12 cellular contexts compared by ENCODE assay signal in genomic region chr4:185171373-185172071, GRCh38. TPM values are rescaled to one million over a fixed set of nuclear protein-coding genes. Genes with fewer than 3 reads are reported as not detected.
DNase-seq lines count a peak whose midpoint lies in the region; ATAC-seq, FAIRE-seq and TF ChIP-seq lines count a peak whose summit lies in the region.
"Had no signal": no experiment of that assay in that cellular context is flagged by ENCODE, and none has a peak within 500 bp of the region (broad histone marks: within the 10 kb centered on the region; RNA-seq: fewer than 3 reads in every experiment).

No MANE protein-coding gene starts in this region.

- peaks cover 4% of the 10 kb centered on the region for H3K79me2 ChIP-seq in GM12878 (ENCODE audit: control insufficient read depth, insufficient read depth, low read length)

- H3K4me3 Mint-ChIP-seq in activated CD4-positive, alpha-beta memory T cell treated with anti-CD3 and anti-CD28 coated beads, Interleukin-2, amount 10 ng/mL, durations not matched to agents 7 days and 5 days: no peak overlapping the region

- BruUV-seq in GM12878 (replicated peaks; lab: Mats Ljungman, UMichigan): no TSS peak

- TF ChIP-seq POLR2A in GM18505 (IDR thresholded peaks at IDR 0.05; ENCODE audit: borderline replicate concordance, extremely low read depth, insufficient read depth, insufficient read length) (no peak), GM12878 (IDR thresholded peaks at IDR 0.05; ENCODE audit: low read depth, low read length) (no peak)

- peak overlapping the region; percentile 70 for H3K27ac ChIP-seq in GM12878 (ENCODE audit: control insufficient read depth, insufficient read depth)
- H3K27ac ChIP-seq: VCaP had no signal

- 44% methylated on average over 2 of the region's 2 CpGs for WGBS in GM12878 (ENCODE audit: insufficient coverage, insufficient replicate concordance, low lambda C conversion rate, missing lambda C conversion rate)

- POLR2A ChIA-PET in GM12878 (lab: Charles Lee): interaction anchor here (0.7 to 0.8 kb wide), 2 partner anchors 13 to 28 kb away, joined by 3 to 4 read pairs; partner anchors contain the start of gene SLC25A4
- POLR2A ChIA-PET in activated CD4-positive, alpha-beta memory T cell treated with anti-CD3 and anti-CD28 coated beads, Interleukin-2, amount 10 ng/mL, durations not matched to agents 7 days and 5 days (lab: Charles Lee): no interaction called here

- H3K9ac ChIP-seq in GM12878 (ENCODE audit: control insufficient read depth, insufficient read depth, low read length): no peak overlapping the region

- H3K27ac Mint-ChIP-seq in activated CD4-positive, alpha-beta memory T cell treated with anti-CD3 and anti-CD28 coated beads, Interleukin-2, amount 10 ng/mL, durations not matched to agents 7 days and 5 days: no peak overlapping the region

- peaks cover 1% of the 10 kb centered on the region for H3K4me1 Mint-ChIP-seq in activated CD4-positive, alpha-beta memory T cell treated with anti-CD3 and anti-CD28 coated beads, Interleukin-2, amount 10 ng/mL, durations not matched to agents 7 days and 5 days

- in situ Hi-C loops in GM12878 (cut with MboI): no loop called here

- no peaks in the 10 kb centered on the region for H3K27me3 Mint-ChIP-seq in activated CD4-positive, alpha-beta memory T cell treated with anti-CD3 and anti-CD28 coated beads, Interleukin-2, amount 10 ng/mL, durations not matched to agents 7 days and 5 days

- H3K36me3 ChIP-seq in GM12878 (ENCODE audit: control insufficient read depth in 2 of 2, insufficient read depth in 2 of 2, low read length in 1 of 2): peaks cover 2 to 22% of the 10 kb centered on the region in 2 experiments; a peak in 3 of 4 replicates

- H2AFZ ChIP-seq in GM12878 (ENCODE audit: control insufficient read depth, low read depth, low read length): no peak overlapping the region

- intact Hi-C loops in GM12878 (cut with micrococcal nuclease; ENCODE audit: unreplicated experiment): no loop called here

- TF ChIP-seq EP300 in GM12878 (IDR thresholded peaks at IDR 0.05; ENCODE audit: borderline replicate concordance in 1 of 2, control insufficient read depth in 1 of 2, low read depth in 2 of 2, low read length in 2 of 2): no peak

- H3K27me3 ChIP-seq in GM12878 (replicated peaks in 1 of 2; ENCODE audit: control insufficient read depth in 2 of 2, insufficient read depth in 2 of 2, low read length in 1 of 2): no peaks in the 10 kb centered on the region

- H3K9me3 Mint-ChIP-seq in activated CD4-positive, alpha-beta memory T cell treated with anti-CD3 and anti-CD28 coated beads, Interleukin-2, amount 10 ng/mL, durations not matched to agents 7 days and 5 days: no peaks in the 10 kb centered on the region

- TF ChIP-seq RAD21 in GM12878 (IDR thresholded peaks at IDR 0.05; ENCODE audit: insufficient read depth, low read depth, low read length): no peak

- no peak overlapping the region for H3K4me3 ChIP-seq in GM12878

- SMC1A ChIA-PET in GM12878 (lab: Charles Lee; ENCODE audit: uncharacterized antibody, unreplicated experiment): interaction anchor here (0.8 to 1.3 kb wide), 3 partner anchors 12 to 17 kb away, joined by 3 to 4 read pairs (median 3); no protein-coding TSS in a partner anchor

- ATAC-seq in GM18505 (IDR thresholded peaks at IDR 0.05; ENCODE audit: unreplicated experiment) (peak; percentile 84), GM21447 (IDR thresholded peaks at IDR 0.05; ENCODE audit: unreplicated experiment) (peak; percentile 93), HG03066 (IDR thresholded peaks at IDR 0.05; ENCODE audit: low read depth, unreplicated experiment) (peak; percentile 94), GM12878 (peak; percentile 92), omental fat pad (ENCODE audit: low FRiP score) (no peak)
- ATAC-seq: Panc1 had no signal

- H3K4me2 ChIP-seq in GM12878 (ENCODE audit: control insufficient read depth, insufficient read depth): peak overlapping the region; percentile 68; the same call in 1 of the 2 replicates

- peaks cover 41% of the 10 kb centered on the region for H3K36me3 Mint-ChIP-seq in activated CD4-positive, alpha-beta memory T cell treated with anti-CD3 and anti-CD28 coated beads, Interleukin-2, amount 10 ng/mL, durations not matched to agents 7 days and 5 days (ENCODE audit: low read depth)

- peak; percentile 70 for FAIRE-seq in GM12878 (lab: Jason Lieb, UNC)
- FAIRE-seq: colon had no signal

- RAD21 ChIA-PET in GM12878 (lab: Charles Lee; ENCODE audit: unreplicated experiment): interaction anchor here (0.6 to 1.3 kb wide), 4 partner anchors 12 to 129 kb away, joined by 3 to 6 read pairs (median 4); no protein-coding TSS in a partner anchor

- TF ChIP-seq CTCF in GM12878 (IDR thresholded peaks at IDR 0.05 in 2 of 3, conservative IDR thresholded peaks at IDR 0.05 in 1 of 3; ENCODE audit: control insufficient read depth in 2 of 3, extremely low read depth in 1 of 3, insufficient read depth in 1 of 3, low read depth in 3 of 3, low read length in 3 of 3) (no peak), omental fat pad (IDR thresholded peaks at IDR 0.05) (no peak)

- H3K9me3 ChIP-seq in GM12878 (replicated peaks; ENCODE audit: control insufficient read depth, insufficient read depth, low read length): peaks cover 2% of the 10 kb centered on the region; the same call in 1 of the 3 replicates

- peaks cover 13% of the 10 kb centered on the region for H3K4me1 ChIP-seq in GM12878 (ENCODE audit: control insufficient read depth, insufficient read depth, low read length)

- DNase-seq in GM12878 (ENCODE audit: low read depth, low spot score): peak; percentile 19
- no peak for DNase-seq in AML-193 (lab: John Stamatoyannopoulos, UW)
- no peak for DNase-seq in SKM-1 (lab: John Stamatoyannopoulos, UW; ENCODE audit: unreplicated experiment)
- no peak for DNase-seq in activated CD4-positive, alpha-beta memory T cell treated with anti-CD3 and anti-CD28 coated beads, Interleukin-2, amount 10 ng/mL, durations not matched to agents 7 days and 5 days
- no peak for DNase-seq in omental fat pad (ENCODE audit: low spot score)
- DNase-seq: NCI-H1436 had no signal

- CTCF ChIA-PET in GM12878 (lab: Yijun Ruan, JAX): interaction anchor here (0.6 to 6.3 kb wide), 5 partner anchors 12 to 1004 kb away, joined by 3 to 78 read pairs (median 3); no protein-coding TSS in a partner anchor
- CTCF ChIA-PET in activated CD4-positive, alpha-beta memory T cell treated with anti-CD3 and anti-CD28 coated beads, Interleukin-2, amount 10 ng/mL, durations not matched to agents 7 days and 5 days (lab: Charles Lee): interaction anchor here (0.6 to 0.7 kb wide), 2 partner anchors 10 to 11 kb away, joined by 3 to 5 read pairs; no protein-coding TSS in a partner anchor

- no peaks in the 10 kb centered on the region for H4K20me1 ChIP-seq in GM12878 (ENCODE audit: control insufficient read depth, insufficient read depth)

RNA-seq across cellular contexts. Expression of gene SLC25A4, which starts 28.5 kb away (rescaled TPM):
- total RNA-seq in GM12878 (2013; cell fraction: nucleolus; rRNA removed): 4.9 and 5.2 TPM in 2 replicates
- total RNA-seq in GM12878 (2014; rRNA removed) (41.5 and 42.9 TPM in 2 replicates), GM12878 (2014; rRNA removed; fragmentation: Illumina TruSeq; extraction: Trizol) (21.3 and 21.4 TPM in 2 replicates), GM12878 (2021) (45.0 and 45.4 TPM in 2 replicates), omental fat pad (10 to 100 TPM; 14.4 to 25.9 (median 20.2) TPM)
- polyA plus RNA-seq in GM12878 (2011; ENCODE audit: low read depth): 14.8 TPM
- polyA plus RNA-seq in GM12878 (2011; rRNA removed) (12.0 and 12.6 TPM in 2 replicates), GM12878 (2014; fragmentation: Illumina TruSeq; extraction: Trizol) (14.7 and 21.0 TPM in 2 replicates), GM12878 (2014; fragmentation: Nextera tagmentation; extraction: Ambion mirVana) (10 to 100 TPM; 17.4 to 35.9 TPM), GM12878 (2014; rRNA removed) (40.5 and 40.9 TPM in 2 replicates), GM12878 (2016; fragmentation: Nextera tagmentation; extraction: Ambion mirVana) (100 to 1,000 TPM; 156 to 161 TPM)
- 11.1 and 11.7 TPM in 2 replicates for polyA plus RNA-seq in GM12878 (2011; cell fraction: cytosol; rRNA removed)
- 15.6 and 17.0 TPM in 2 replicates for polyA plus RNA-seq in GM12878 (2011; cell fraction: nucleus; rRNA removed)
- polyA plus RNA-seq in GM12878 (2012): 33.2 and 35.0 TPM in 2 replicates
- polyA minus RNA-seq in GM12878 (2011; rRNA and poly(A)+ RNA removed): 5.4 and 7.6 TPM in 2 replicates
- polyA minus RNA-seq in GM12878 (2011; cell fraction: cytosol; rRNA and poly(A)+ RNA removed): 3.1 and 4.1 TPM in 2 replicates
- 4.8 and 7.9 TPM in 2 replicates for polyA minus RNA-seq in GM12878 (2011; cell fraction: nucleus; rRNA and poly(A)+ RNA removed)
- 1 to 10 TPM; 3.8 to 5.2 TPM for total RNA-seq in activated CD4-positive, alpha-beta memory T cell treated with anti-CD3 and anti-CD28 coated beads, Interleukin-2, amount 10 ng/mL, durations not matched to agents 7 days and 5 days

RNA-seq across cellular contexts. Expression of gene CFAP97, which starts 32.3 kb away (rescaled TPM):
- total RNA-seq in GM12878 (2013; cell fraction: nucleolus; rRNA removed): 52.2 and 55.3 TPM in 2 replicates
- 27.2 and 34.2 TPM in 2 replicates for total RNA-seq in GM12878 (2014; rRNA removed)
- 62.7 TPM in 2 replicates for total RNA-seq in GM12878 (2014; rRNA removed; fragmentation: Illumina TruSeq; extraction: Trizol)
- total RNA-seq in GM12878 (2021): 49.1 and 50.4 TPM in 2 replicates
- polyA plus RNA-seq in GM12878 (2011; ENCODE audit: low read depth): 8.9 TPM
- polyA plus RNA-seq in GM12878 (2011; rRNA removed): 29.9 and 43.1 TPM in 2 replicates
- 9.4 and 13.9 TPM in 2 replicates for polyA plus RNA-seq in GM12878 (2011; cell fraction: cytosol; rRNA removed)
- 9.1 and 9.2 TPM in 2 replicates for polyA plus RNA-seq in GM12878 (2011; cell fraction: nucleus; rRNA removed)
- polyA plus RNA-seq in GM12878 (2012): 16.0 and 20.5 TPM in 2 replicates
- polyA plus RNA-seq in GM12878 (2014; fragmentation: Illumina TruSeq; extraction: Trizol): 48.9 and 64.2 TPM in 2 replicates
- polyA plus RNA-seq in GM12878 (2014; fragmentation: Nextera tagmentation; extraction: Ambion mirVana): 10 to 100 TPM; 27.2 to 47.5 TPM
- polyA plus RNA-seq in GM12878 (2014; rRNA removed): 21.7 and 26.4 TPM in 2 replicates
- 10 to 100 TPM; 48.5 to 50.8 TPM for polyA plus RNA-seq in GM12878 (2016; fragmentation: Nextera tagmentation; extraction: Ambion mirVana)
- 17.4 and 44.0 TPM in 2 replicates for polyA minus RNA-seq in GM12878 (2011; rRNA and poly(A)+ RNA removed)
- polyA minus RNA-seq in GM12878 (2011; cell fraction: cytosol; rRNA and poly(A)+ RNA removed): 9.2 and 10.6 TPM in 2 replicates
- 9.1 and 13.4 TPM in 2 replicates for polyA minus RNA-seq in GM12878 (2011; cell fraction: nucleus; rRNA and poly(A)+ RNA removed)
- 10 to 100 TPM; 31.9 to 32.1 TPM for total RNA-seq in activated CD4-positive, alpha-beta memory T cell treated with anti-CD3 and anti-CD28 coated beads, Interleukin-2, amount 10 ng/mL, durations not matched to agents 7 days and 5 days
- 10 to 100 TPM; 27.7 to 34.7 (median 32.0) TPM for total RNA-seq in omental fat pad

RNA-seq across cellular contexts. Expression of gene SNX25, which starts 37.9 kb away (rescaled TPM):
- 343 and 366 TPM in 2 replicates for total RNA-seq in GM12878 (2013; cell fraction: nucleolus; rRNA removed)
- total RNA-seq in GM12878 (2014; rRNA removed): 82.0 and 107 TPM in 2 replicates
- total RNA-seq in GM12878 (2014; rRNA removed; fragmentation: Illumina TruSeq; extraction: Trizol): 115 and 117 TPM in 2 replicates
- 106 and 108 TPM in 2 replicates for total RNA-seq in GM12878 (2021)
- polyA plus RNA-seq in GM12878 (2011; ENCODE audit: low read depth): 44.9 TPM
- 66.6 and 90.3 TPM in 2 replicates for polyA plus RNA-seq in GM12878 (2011; rRNA removed)
- 18.1 and 37.0 TPM in 2 replicates for polyA plus RNA-seq in GM12878 (2011; cell fraction: cytosol; rRNA removed)
- 40.4 and 44.0 TPM in 2 replicates for polyA plus RNA-seq in GM12878 (2011; cell fraction: nucleus; rRNA removed)
- 51.4 and 77.3 TPM in 2 replicates for polyA plus RNA-seq in GM12878 (2012)
- polyA plus RNA-seq in GM12878 (2014; fragmentation: Illumina TruSeq; extraction: Trizol): 93.0 and 116 TPM in 2 replicates
- polyA plus RNA-seq in GM12878 (2014; fragmentation: Nextera tagmentation; extraction: Ambion mirVana): 10 to 100 TPM; 19.6 to 27.8 TPM
- 49.6 and 59.1 TPM in 2 replicates for polyA plus RNA-seq in GM12878 (2014; rRNA removed)
- polyA plus RNA-seq in GM12878 (2016; fragmentation: Nextera tagmentation; extraction: Ambion mirVana): 10 to 100 TPM; 11.2 to 47.1 TPM
- 160 and 175 TPM in 2 replicates for polyA minus RNA-seq in GM12878 (2011; rRNA and poly(A)+ RNA removed)
- polyA minus RNA-seq in GM12878 (2011; cell fraction: cytosol; rRNA and poly(A)+ RNA removed): 28.2 and 46.0 TPM in 2 replicates
- polyA minus RNA-seq in GM12878 (2011; cell fraction: nucleus; rRNA and poly(A)+ RNA removed): 51.0 and 58.2 TPM in 2 replicates
- total RNA-seq in activated CD4-positive, alpha-beta memory T cell treated with anti-CD3 and anti-CD28 coated beads, Interleukin-2, amount 10 ng/mL, durations not matched to agents 7 days and 5 days: 10 to 100 TPM; 18.0 to 18.5 TPM
- total RNA-seq in omental fat pad: 10 to 100 TPM; 16.0 to 22.5 (median 21.9) TPM
